ENCODE assay signal across 28 cellular contexts in genomic region chr9:90059436-90059835, GRCh38.
"Had no signal": no experiment of that assay in that cellular context is flagged by ENCODE, and none has a peak within 500 bp of the region (broad histone marks: within the 10 kb centered on the region; RNA-seq: fewer than 3 reads in every experiment).

No MANE protein-coding gene starts in this region.

- H3K36me3 Mint-ChIP-seq: activated naive CD8-positive, alpha-beta T cell; T-cell had no signal

- H3K4me3 Mint-ChIP-seq: activated CD4-positive, alpha-beta T cell treated with anti-CD3 and anti-CD28 coated beads for 36 hours; activated CD4-positive, alpha-beta T cell treated with anti-CD3 and anti-CD28 coated beads, Interleukin-2, amount 10 ng/mL, durations not matched to agents 7 days and 5 days; activated CD8-positive, alpha-beta T cell treated with anti-CD3 and anti-CD28 coated beads for 36 hours; activated naive CD8-positive, alpha-beta T cell; activated T-cell treated with anti-CD3 and anti-CD28 coated beads, Interleukin-2, amount 50 U/mL, for 4 hours; activated T-helper 17 cell treated with anti-CD3 and anti-CD28 coated beads, Interleukin-2, amount 50 U/mL, for 72 hours; T-cell; T-helper 1 cell treated with Interleukin-12 subunit alpha and Interleukin-12 subunit beta and Interleukin-4 antibody, amounts not matched to agents 30 μg/mL and 1 μg/mL, for 36 hours had no signal

- DNase-seq: activated CD4-positive, alpha-beta T cell treated with anti-CD3 and anti-CD28 coated beads for 36 hours; activated CD4-positive, alpha-beta T cell treated with anti-CD3 and anti-CD28 coated beads, Interleukin-2, amount 10 ng/mL, durations not matched to agents 7 days and 5 days; activated CD4-positive, alpha-beta T cell treated with anti-CD3 and anti-CD28 coated beads, Interleukin-2, amount 50 U/mL, for 48 hours; activated CD4-positive, CD25-positive, alpha-beta regulatory T cell; activated CD4-positive, CD25-positive, alpha-beta regulatory T cell treated with anti-CD3 and anti-CD28 coated beads, Interleukin-2, amount 50 U/mL, for 72 hours; activated CD8-positive, alpha-beta memory T cell treated with anti-CD3 and anti-CD28 coated beads for 24 hours; activated CD8-positive, alpha-beta T cell treated with anti-CD3 and anti-CD28 coated beads for 36 hours; activated effector memory CD4-positive, alpha-beta T cell treated with Interleukin-2 at 50 U/mL for 16 hours; activated gamma-delta T cell treated with Interleukin-2 at 50 U/mL for 16 hours; activated naive CD4-positive, alpha-beta T cell treated with anti-CD3 and anti-CD28 coated beads, Interleukin-2, amount 50 U/mL, for 16 hours; activated naive CD4-positive, alpha-beta T cell treated with Interleukin-2 at 50 U/mL for 16 hours; activated T-cell treated with anti-CD3 and anti-CD28 coated beads, Interleukin-2, amount 50 U/mL, for 4 hours; amniotic stem cell; anterior cingulate cortex; brain microvascular endothelial cell; effector CD8-positive, alpha-beta T cell; esophagus squamous epithelium; foreskin melanocyte; heart right ventricle; SW 1271; T-cell had no signal

- H3K4me1 Mint-ChIP-seq: activated CD4-positive, alpha-beta T cell treated with anti-CD3 and anti-CD28 coated beads for 36 hours; activated CD4-positive, alpha-beta T cell treated with anti-CD3 and anti-CD28 coated beads, Interleukin-2, amount 10 ng/mL, durations not matched to agents 7 days and 5 days; activated T-helper 17 cell treated with anti-CD3 and anti-CD28 coated beads, Interleukin-2, amount 50 U/mL, for 72 hours; T-cell had no signal

- H3K27ac Mint-ChIP-seq: activated CD4-positive, alpha-beta T cell treated with anti-CD3 and anti-CD28 coated beads for 36 hours; activated CD4-positive, alpha-beta T cell treated with anti-CD3 and anti-CD28 coated beads, Interleukin-2, amount 10 ng/mL, durations not matched to agents 7 days and 5 days; activated CD8-positive, alpha-beta T cell treated with anti-CD3 and anti-CD28 coated beads for 36 hours; activated naive CD8-positive, alpha-beta T cell; activated T-helper 17 cell treated with anti-CD3 and anti-CD28 coated beads, Interleukin-2, amount 50 U/mL, for 72 hours; T-cell; T-helper 1 cell treated with Interleukin-12 subunit alpha and Interleukin-12 subunit beta and Interleukin-4 antibody, amounts not matched to agents 30 μg/mL and 1 μg/mL, for 36 hours had no signal

- H3K9me3 Mint-ChIP-seq: activated T-helper 17 cell treated with anti-CD3 and anti-CD28 coated beads, Interleukin-2, amount 50 U/mL, for 72 hours; T-cell had no signal

- FAIRE-seq: astrocyte, colon, endometrium, endothelial cell of umbilical vein had no signal
